ENCODE assay signal across 9 cellular contexts in the genomic region with DNA sequence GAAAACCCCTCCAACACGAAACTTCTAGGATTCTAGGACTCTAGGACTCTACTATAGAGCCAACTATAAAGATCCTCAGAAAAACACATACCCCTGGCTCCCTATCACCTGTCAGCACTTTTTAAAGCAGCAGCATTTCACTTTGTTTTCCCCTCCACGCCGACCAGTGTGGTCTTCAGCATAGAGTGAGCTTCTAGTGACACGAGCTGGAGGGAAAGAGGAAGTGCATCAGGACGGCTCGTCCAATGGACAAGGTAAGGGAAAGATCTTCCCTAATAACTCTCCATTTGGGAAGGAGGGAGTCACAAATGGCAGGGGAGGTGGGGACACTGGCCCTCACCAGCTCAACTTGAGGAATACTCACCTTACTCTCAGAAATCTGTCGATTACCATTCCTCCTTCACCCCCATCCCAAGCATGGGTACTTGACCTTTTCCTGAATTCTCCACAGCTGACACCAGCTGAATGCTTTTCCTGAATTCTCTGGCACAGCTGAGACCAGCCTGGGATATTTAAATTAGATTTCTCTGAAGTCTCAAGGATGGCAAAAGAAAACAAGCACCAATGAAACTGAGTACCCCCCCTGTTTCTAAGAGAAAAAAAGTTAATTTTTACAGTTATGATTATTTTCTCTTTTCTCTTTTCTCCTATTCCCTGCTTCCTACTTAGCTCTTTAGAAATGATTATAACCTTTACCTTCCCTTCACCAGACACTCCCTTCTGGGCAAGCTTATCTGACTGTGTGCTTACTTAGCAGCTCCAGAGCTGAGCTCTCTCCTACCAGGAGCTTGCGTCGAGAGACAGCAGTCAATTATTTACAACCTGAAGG. TPM values are rescaled to one million over a fixed set of nuclear protein-coding genes. Genes with fewer than 3 reads are reported as not detected.
DNase-seq lines count a peak whose midpoint lies in the region; ATAC-seq and TF ChIP-seq lines count a peak whose summit lies in the region.
"Had no signal": no experiment of that assay in that cellular context is flagged by ENCODE, and none has a peak within 500 bp of the region (broad histone marks: within the 10 kb centered on the region; RNA-seq: fewer than 3 reads in every experiment).

No MANE protein-coding gene starts in this region.

- no peak overlapping the region for H3K4me3 ChIP-seq in epithelial cell of proximal tubule (ENCODE audit: low read depth, low read length)
- H3K4me3 ChIP-seq in mucosa of descending colon: no peak overlapping the region
- H3K4me3 ChIP-seq: SK-N-MC had no signal

- H3K36me3 ChIP-seq in mucosa of descending colon (ENCODE audit: low read depth): no peaks in the 10 kb centered on the region

- CTCF ChIA-PET in RWPE1 (lab: Yijun Ruan, JAX): interaction anchor here (0.6 to 5.6 kb wide), 9 partner anchors 15 to 764 kb away, joined by 3 to 97 read pairs (median 5); no protein-coding TSS in a partner anchor

- ATAC-seq in mucosa of descending colon (peak; percentile 43), HG02884 (IDR thresholded peaks at IDR 0.05; ENCODE audit: unreplicated experiment) (no peak)

- no peaks in the 10 kb centered on the region for H3K9me3 ChIP-seq in mucosa of descending colon

- intact Hi-C loops in mucosa of descending colon (cut with DNase I, micrococcal nuclease): loop anchor here (5.0 to 10.0 kb wide), 3 partner anchors 226 to 366 kb away; no protein-coding TSS in a partner anchor

- POLR2A ChIA-PET in RWPE1 (lab: Yijun Ruan, JAX; ENCODE audit: low non-redundant PET): no interaction called here

- peak; percentile 19 for DNase-seq in DMS53 treated with DMSO at 0.1 percent for 48 hours (lab: John Stamatoyannopoulos, UW; ENCODE audit: unreplicated experiment)
- peak; percentile 63 for DNase-seq in LHCN-M2 (ENCODE audit: low read depth)
- DNase-seq in RWPE1 (ENCODE audit: low spot score): peak; percentile 62
- no peak for DNase-seq in epithelial cell of proximal tubule (ENCODE audit: low read depth)
- peak in 1 of 3 donors; percentile 46 for DNase-seq in mucosa of descending colon
- DNase-seq in effector CD4-positive, alpha-beta T cell: no peak
- DNase-seq in stimulated activated CD4-positive, alpha-beta T cell treated with anti-CD3 and anti-CD28 coated beads, Interleukin-4, amount 100 ng/mL, for 1 hour: no peak

- TF ChIP-seq CTCF in RWPE1 (conservative IDR thresholded peaks at IDR 0.05; ENCODE audit: low read depth) (peak; percentile 60), epithelial cell of proximal tubule (conservative IDR thresholded peaks at IDR 0.05; ENCODE audit: low read depth, low read length) (peak; percentile 84), mucosa of descending colon (IDR thresholded peaks at IDR 0.05) (no peak)

- no peaks in the 10 kb centered on the region for H3K4me1 ChIP-seq in mucosa of descending colon (ENCODE audit: low read depth)

- H3K27ac ChIP-seq in RWPE1: no peak overlapping the region; the same call in 1 of the 2 replicates
- H3K27ac ChIP-seq: SK-N-MC had no signal

RNA-seq across cellular contexts. Expression of a gene that starts 33.3 kb away (rescaled TPM):
- total RNA-seq in LHCN-M2 (2014; rRNA removed): 759 and 1,139 TPM in 2 replicates
- 1,047 TPM for polyA plus RNA-seq in LHCN-M2 (2012)
- 875 and 1,529 TPM in 2 replicates for total RNA-seq in epithelial cell of proximal tubule
- 100 to 1,000 TPM in 1 of 3 donors, 10 to 100 TPM in 2; 13.1 to 112 (median 65.9) TPM for total RNA-seq in mucosa of descending colon

Comparison
In these comparisons a context has a peak if more than half of its experiments do, and no peak if none do; other contexts are left out.
1. DNase-seq: peak in DMS53 treated with DMSO at 0.1 percent for 48 hours (single experiment), LHCN-M2 (single experiment) and RWPE1 (single experiment); none in epithelial cell of proximal tubule (single experiment), effector CD4-positive, alpha-beta T cell (single experiment) and stimulated activated CD4-positive, alpha-beta T cell treated with anti-CD3 and anti-CD28 coated beads, Interleukin-4, amount 100 ng/mL, for 1 hour (single experiment).